13 cellular contexts compared by ENCODE assay signal in the genomic region with DNA sequence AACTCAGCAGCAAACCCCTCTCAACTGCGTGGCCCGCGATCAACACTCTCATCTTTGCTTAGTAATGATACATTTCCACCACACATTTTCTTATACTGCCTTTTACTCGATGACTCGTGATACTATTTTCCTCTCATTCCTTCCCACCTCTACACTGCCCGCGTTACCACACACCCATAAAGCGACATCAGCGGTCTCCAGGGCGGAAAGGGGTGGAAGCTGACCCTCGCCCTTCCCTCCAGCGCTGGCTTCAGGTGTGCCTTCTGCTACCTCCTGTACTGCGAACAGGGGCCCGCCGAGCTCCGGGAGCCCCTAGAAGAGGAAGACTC.
DNase-seq lines count a peak whose midpoint lies in the region; TF ChIP-seq lines count a peak whose summit lies in the region.
"Had no signal": no experiment of that assay in that cellular context is flagged by ENCODE, and none has a peak within 500 bp of the region (broad histone marks: within the 10 kb centered on the region; RNA-seq: fewer than 3 reads in every experiment).

No MANE protein-coding gene starts in this region.

- H3K27ac Mint-ChIP-seq in nephron progenitor cell: peak overlapping the region; percentile 34
- H3K27ac Mint-ChIP-seq: naive thymus-derived CD4-positive, alpha-beta T cell had no signal

- H3K36me3 Mint-ChIP-seq in nephron progenitor cell (ENCODE audit: low read depth): peaks cover 14% of the 10 kb centered on the region

- no peak for TF ChIP-seq CTCF in C4-2B (conservative IDR thresholded peaks at IDR 0.05)
- TF ChIP-seq CTCF in nephron progenitor cell (IDR thresholded peaks at IDR 0.05): no peak

- no peaks in the 10 kb centered on the region for H3K9me3 Mint-ChIP-seq in nephron progenitor cell

- peaks cover 67% of the 10 kb centered on the region for H3K27me3 Mint-ChIP-seq in nephron progenitor cell (ENCODE audit: low read depth, poor library complexity)

- H3K4me1 ChIP-seq in HUES6 (ENCODE audit: control insufficient read depth, insufficient read depth, low read length): no peaks in the 10 kb centered on the region
- H3K4me1 ChIP-seq: gastrocnemius medialis had no signal

- H3K4me1 Mint-ChIP-seq in nephron progenitor cell: peaks cover 29% of the 10 kb centered on the region

- H3K4me3 Mint-ChIP-seq in nephron progenitor cell: peak overlapping the region; percentile 89

- H3K9ac ChIP-seq in HUES6 (ENCODE audit: low read length): peak overlapping the region; percentile 17

- H3K4me3 ChIP-seq in HUES6 (ENCODE audit: low read depth, low read length): peak overlapping the region; percentile 81
- H3K4me3 ChIP-seq: gastrocnemius medialis had no signal

- peaks cover 72% of the 10 kb centered on the region for H3K27me3 ChIP-seq in HUES6 (ENCODE audit: control insufficient read depth, insufficient read depth, low read length)

- DNase-seq in nephron progenitor cell: no peak
- DNase-seq in AML-193 (lab: John Stamatoyannopoulos, UW): no peak
- DNase-seq in SKM-1 (lab: John Stamatoyannopoulos, UW; ENCODE audit: unreplicated experiment): no peak
- DNase-seq in LoVo (ENCODE audit: low spot score): no peak
- DNase-seq in NCI-H510A treated with DMSO at 0.1 percent for 48 hours (lab: John Stamatoyannopoulos, UW): no peak
- DNase-seq: central memory CD4-positive, alpha-beta T cell; gastrocnemius medialis; KG1; naive thymus-derived CD4-positive, alpha-beta T cell; NCI-H526 had no signal

- H3K9me3 ChIP-seq in HUES6 (ENCODE audit: control insufficient read depth, insufficient read depth, low read depth, low read length): no peaks in the 10 kb centered on the region
- H3K9me3 ChIP-seq: gastrocnemius medialis had no signal

- peak overlapping the region; percentile 94 for H3K27ac ChIP-seq in C4-2B
- H3K27ac ChIP-seq in HUES6 (ENCODE audit: low read depth, low read length): no peak overlapping the region
- peak overlapping the region; percentile 47 for H3K27ac ChIP-seq in cingulate gyrus (ENCODE audit: low read depth, low read length)
- H3K27ac ChIP-seq: gastrocnemius medialis had no signal

- no peaks in the 10 kb centered on the region; the same call in 1 of the 2 replicates for H3K36me3 ChIP-seq in HUES6 (ENCODE audit: control insufficient read depth, insufficient read depth, low read length)
- H3K36me3 ChIP-seq: gastrocnemius medialis had no signal
